Comparison of ENCODE assay signal across 21 cellular contexts in the genomic region with DNA sequence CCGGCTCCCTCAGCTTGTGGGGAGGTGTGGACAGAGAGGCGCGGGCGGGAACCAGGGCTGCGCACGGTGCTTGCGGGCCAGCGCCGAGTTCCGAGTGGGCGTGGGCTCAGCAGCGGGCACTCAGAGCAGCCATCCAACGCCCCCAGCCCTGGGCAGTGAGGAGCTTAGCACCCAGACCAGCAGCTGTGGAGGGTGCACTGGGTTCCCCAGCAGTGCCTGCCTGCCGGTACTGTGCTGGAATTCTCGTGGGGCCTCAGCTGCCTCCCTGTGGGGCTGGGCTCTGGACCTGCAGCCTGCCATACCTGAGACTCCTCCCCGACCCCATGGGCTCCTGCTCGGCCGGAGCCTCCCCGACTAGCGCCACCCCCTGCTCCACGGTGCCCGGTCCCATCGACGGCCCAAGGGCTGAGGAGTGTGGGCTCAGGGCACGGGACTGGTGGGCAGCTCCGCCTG.
"Had no signal": no experiment of that assay in that cellular context is flagged by ENCODE, and none has a peak within 500 bp of the region (broad histone marks: within the 10 kb centered on the region; RNA-seq: fewer than 3 reads in every experiment).

No MANE protein-coding gene starts in this region.

- H3K4me1 Mint-ChIP-seq: neural progenitor cell had no signal

- H3K36me3 ChIP-seq: heart right ventricle, left lung, neural progenitor cell, pancreas, right lobe of liver, tibial nerve had no signal

- H3K27me3 Mint-ChIP-seq: natural killer cell treated with Interleukin-12 subunit alpha and Interleukin-12 subunit beta and Interleukin-15 and Interleukin-18, amount 100 ng/mL, for 72 hours; progenitor cell of endocrine pancreas; stimulated activated naive CD8-positive, alpha-beta T cell treated with anti-CD3 and anti-CD28 coated beads, Interleukin-15, Interleukin-2, amounts not matched to agents 100 ng/mL and 50 ng/mL, for 24 hours had no signal

- H3K4me3 Mint-ChIP-seq: natural killer cell treated with Interleukin-12 subunit alpha and Interleukin-12 subunit beta and Interleukin-15 and Interleukin-18, amount 100 ng/mL, for 72 hours; neural progenitor cell; stimulated activated naive CD8-positive, alpha-beta T cell treated with anti-CD3 and anti-CD28 coated beads, Interleukin-15, Interleukin-2, amounts not matched to agents 100 ng/mL and 50 ng/mL, for 24 hours had no signal

- H3K4me1 ChIP-seq: heart right ventricle, left lung, neural progenitor cell, pancreas, right lobe of liver, testis, tibial nerve had no signal

- H3K9me3 ChIP-seq: pancreas, right lobe of liver, testis had no signal

- H3K27ac ChIP-seq: heart right ventricle, left lung, neural progenitor cell, pancreas, right lobe of liver, testis, tibial nerve had no signal

- H3K36me3 Mint-ChIP-seq: natural killer cell treated with Interleukin-12 subunit alpha and Interleukin-12 subunit beta and Interleukin-15 and Interleukin-18, amount 100 ng/mL, for 72 hours; neural progenitor cell had no signal

- H2AFZ ChIP-seq: neural progenitor cell had no signal

- H3K27ac Mint-ChIP-seq: natural killer cell treated with Interleukin-12 subunit alpha and Interleukin-12 subunit beta and Interleukin-15 and Interleukin-18, amount 100 ng/mL, for 72 hours; neural progenitor cell; progenitor cell of endocrine pancreas; stimulated activated naive CD8-positive, alpha-beta T cell treated with anti-CD3 and anti-CD28 coated beads, Interleukin-15, Interleukin-2, amounts not matched to agents 100 ng/mL and 50 ng/mL, for 24 hours had no signal

- H3K27me3 ChIP-seq: heart right ventricle, left lung, neural progenitor cell, pancreas, right lobe of liver, testis, tibial nerve had no signal

- H3K4me2 ChIP-seq: neural progenitor cell had no signal

- H3K4me3 ChIP-seq: heart right ventricle, left lung, lung, neural progenitor cell, pancreas, right lobe of liver, tibial nerve had no signal

- H3K9me3 Mint-ChIP-seq: stimulated activated naive CD8-positive, alpha-beta T cell treated with anti-CD3 and anti-CD28 coated beads, Interleukin-15, Interleukin-2, amounts not matched to agents 100 ng/mL and 50 ng/mL, for 24 hours had no signal

- ATAC-seq: esophagus mucosa; heart right ventricle; left lung; natural killer cell treated with Interleukin-12 subunit alpha and Interleukin-12 subunit beta and Interleukin-15 and Interleukin-18, amount 100 ng/mL, for 72 hours; pancreas had no signal

- H3K9ac ChIP-seq: neural progenitor cell had no signal

- DNase-seq: central memory CD4-positive, alpha-beta T cell; effector memory CD4-positive, alpha-beta T cell; hypothalamus; islet precursor cell; mesenchymal stem cell; midbrain; occipital lobe; stimulated activated CD4-positive, alpha-beta T cell treated with anti-CD3 and anti-CD28 coated beads, Interleukin-15, amount 100 ng/mL, for 24 hours; stimulated activated CD4-positive, alpha-beta T cell treated with anti-CD3 and anti-CD28 coated beads, Interleukin-2, amount 100 ng/mL, for 24 hours; testis had no signal
